23 cellular contexts compared by ENCODE assay signal in the genomic region with DNA sequence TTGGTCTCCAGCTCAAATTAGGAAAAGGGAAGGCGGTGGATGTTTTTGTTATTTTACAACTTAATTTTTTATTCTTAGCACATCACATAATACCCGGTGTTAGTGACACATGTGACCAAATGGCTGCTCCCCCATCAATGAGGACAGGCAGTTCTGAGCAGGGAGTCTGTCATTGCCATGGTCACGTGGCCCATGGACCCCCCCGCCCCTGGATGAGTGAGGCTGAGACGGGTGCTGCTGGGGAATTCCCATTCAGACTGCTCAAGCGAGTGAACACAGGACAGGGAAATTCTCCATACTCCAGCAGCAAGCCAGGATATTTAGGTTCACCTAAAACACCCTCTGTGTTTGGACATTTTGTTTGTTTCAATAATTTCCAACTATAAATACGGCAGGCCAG. TPM values are rescaled to one million over a fixed set of nuclear protein-coding genes. Genes with fewer than 3 reads are reported as not detected.
DNase-seq lines count a peak whose midpoint lies in the region; ATAC-seq and TF ChIP-seq lines count a peak whose summit lies in the region.
"Had no signal": no experiment of that assay in that cellular context is flagged by ENCODE, and none has a peak within 500 bp of the region (broad histone marks: within the 10 kb centered on the region; RNA-seq: fewer than 3 reads in every experiment).

No MANE protein-coding gene starts in this region.

- no peaks in the 10 kb centered on the region for H3K36me3 Mint-ChIP-seq in stimulated activated memory B cell treated with anti-CD40 and anti-IgM and Interleukin-4, amounts not matched to agents 10 μg/mL and 1 μg/mL and 100 μg/mL, for 72 hours
- H3K36me3 Mint-ChIP-seq: activated naive CD8-positive, alpha-beta T cell treated with anti-CD3 and anti-CD28 coated beads, Interleukin-2, amount 10 ng/mL, durations not matched to agents 7 days and 5 days; CD4-positive, CD25-positive, alpha-beta regulatory T cell; mesothelial cell of epicardium; natural killer cell treated with Interleukin-12 subunit alpha and Interleukin-12 subunit beta and Interleukin-15 and Interleukin-18, amount 100 ng/mL, for 72 hours had no signal

- in situ Hi-C loops in Caki2 (cut with HindIII; ENCODE audit: low pct_unique_long_range_greater_than_20kb, low sequenced_read_pairs) = no loop called here

- H2AFZ ChIP-seq in OCI-LY3 (ENCODE audit: low read depth, low read length) = no peak overlapping the region

- peak overlapping the region; percentile 88 for H3K9ac ChIP-seq in OCI-LY3 (ENCODE audit: low read length)

- H3K4me3 Mint-ChIP-seq in stimulated activated memory B cell treated with anti-CD40 and anti-IgM and Interleukin-4, amounts not matched to agents 10 μg/mL and 1 μg/mL and 100 μg/mL, for 72 hours = no peak overlapping the region
- H3K4me3 Mint-ChIP-seq: activated naive CD8-positive, alpha-beta T cell treated with anti-CD3 and anti-CD28 coated beads, Interleukin-2, amount 10 ng/mL, durations not matched to agents 7 days and 5 days; CD4-positive, CD25-positive, alpha-beta regulatory T cell; endodermal cell; mesothelial cell of epicardium; natural killer cell treated with Interleukin-12 subunit alpha and Interleukin-12 subunit beta and Interleukin-15 and Interleukin-18, amount 100 ng/mL, for 72 hours had no signal

- H3K27me3 Mint-ChIP-seq in stimulated activated memory B cell treated with anti-CD40 and anti-IgM and Interleukin-4, amounts not matched to agents 10 μg/mL and 1 μg/mL and 100 μg/mL, for 72 hours = peaks cover 26% of the 10 kb centered on the region

- H3K79me2 ChIP-seq in OCI-LY3 (ENCODE audit: low read length) = no peaks in the 10 kb centered on the region

- no peak for TF ChIP-seq CTCF in OCI-LY3 (IDR thresholded peaks at IDR 0.05; ENCODE audit: low read depth, low read length)

- H4K20me1 ChIP-seq in OCI-LY3 (ENCODE audit: insufficient read depth, low read length) = no peaks in the 10 kb centered on the region

- peak overlapping the region; percentile 89 for H3K4me2 ChIP-seq in OCI-LY3 (ENCODE audit: low read length)

- ATAC-seq in HG03432 (IDR thresholded peaks at IDR 0.05; ENCODE audit: unreplicated experiment) = no peak
- ATAC-seq in stimulated activated memory B cell treated with anti-CD40 and anti-IgM and Interleukin-4, amounts not matched to agents 10 μg/mL and 1 μg/mL and 100 μg/mL, for 72 hours = no peak
- ATAC-seq: left lobe of liver; natural killer cell treated with Interleukin-12 subunit alpha and Interleukin-12 subunit beta and Interleukin-15 and Interleukin-18, amount 100 ng/mL, for 72 hours; Right ventricle myocardium inferior had no signal

- no peaks in the 10 kb centered on the region for H3K36me3 ChIP-seq in OCI-LY3 (replicated peaks; ENCODE audit: low read depth, low read length)
- H3K36me3 ChIP-seq: breast epithelium, vagina had no signal

- peaks cover 62% of the 10 kb centered on the region for H3K4me1 ChIP-seq in OCI-LY3 (ENCODE audit: low read length)
- H3K4me1 ChIP-seq: breast epithelium, testis, vagina had no signal

- H3K9me3 Mint-ChIP-seq in stimulated activated memory B cell treated with anti-CD40 and anti-IgM and Interleukin-4, amounts not matched to agents 10 μg/mL and 1 μg/mL and 100 μg/mL, for 72 hours = no peaks in the 10 kb centered on the region
- H3K9me3 Mint-ChIP-seq: activated naive CD8-positive, alpha-beta T cell treated with anti-CD3 and anti-CD28 coated beads, Interleukin-2, amount 10 ng/mL, durations not matched to agents 7 days and 5 days; endodermal cell; natural killer cell treated with Interleukin-12 subunit alpha and Interleukin-12 subunit beta and Interleukin-15 and Interleukin-18, amount 100 ng/mL, for 72 hours had no signal

- H3K9me3 ChIP-seq in OCI-LY3 (ENCODE audit: insufficient read depth, low read length) = no peaks in the 10 kb centered on the region
- H3K9me3 ChIP-seq: breast epithelium, testis, vagina had no signal

- peaks cover 8% of the 10 kb centered on the region for H3K4me1 Mint-ChIP-seq in stimulated activated memory B cell treated with anti-CD40 and anti-IgM and Interleukin-4, amounts not matched to agents 10 μg/mL and 1 μg/mL and 100 μg/mL, for 72 hours
- H3K4me1 Mint-ChIP-seq: CD4-positive, CD25-positive, alpha-beta regulatory T cell had no signal

- no peaks in the 10 kb centered on the region for H3K27me3 ChIP-seq in OCI-LY3 (ENCODE audit: low read depth, low read length)
- H3K27me3 ChIP-seq: breast epithelium, testis, vagina had no signal

- peak overlapping the region; percentile 70 for H3K4me3 ChIP-seq in OCI-LY3 (ENCODE audit: low read length)
- H3K4me3 ChIP-seq: breast epithelium, coronary artery, testis, vagina had no signal

- DNase-seq in Caki2 (ENCODE audit: low read depth) = peak; percentile 21
- DNase-seq in globus pallidus (ENCODE audit: low spot score) = peak; percentile 3
- peak; percentile 47 for DNase-seq in midbrain (lab: John Stamatoyannopoulos, UW)
- DNase-seq in stimulated activated CD4-positive, alpha-beta T cell treated with anti-CD3 and anti-CD28 coated beads, Interleukin-15, amount 100 ng/mL, for 24 hours = no peak
- DNase-seq: activated naive CD8-positive, alpha-beta T cell treated with anti-CD3 and anti-CD28 coated beads, Interleukin-2, amount 10 ng/mL, durations not matched to agents 7 days and 5 days; CD4-positive, CD25-positive, alpha-beta regulatory T cell; DMS 273 treated with DMSO at 0.1 percent for 48 hours; endodermal cell; GOT3; NCI-H1417 treated with DMSO at 0.1 percent for 48 hours; NCI-H524 treated with DMSO at 0.1 percent for 48 hours; testis had no signal

- peak overlapping the region; percentile 97 for H3K27ac ChIP-seq in OCI-LY3 (ENCODE audit: low read length)
- H3K27ac ChIP-seq: breast epithelium, coronary artery, testis, vagina had no signal

- H3K27ac Mint-ChIP-seq in stimulated activated memory B cell treated with anti-CD40 and anti-IgM and Interleukin-4, amounts not matched to agents 10 μg/mL and 1 μg/mL and 100 μg/mL, for 72 hours = no peak overlapping the region
- H3K27ac Mint-ChIP-seq: activated naive CD8-positive, alpha-beta T cell treated with anti-CD3 and anti-CD28 coated beads, Interleukin-2, amount 10 ng/mL, durations not matched to agents 7 days and 5 days; CD4-positive, CD25-positive, alpha-beta regulatory T cell; endodermal cell; mesothelial cell of epicardium; natural killer cell treated with Interleukin-12 subunit alpha and Interleukin-12 subunit beta and Interleukin-15 and Interleukin-18, amount 100 ng/mL, for 72 hours; progenitor cell of endocrine pancreas had no signal

RNA-seq across cellular contexts. Expression of a gene that starts 34.7 kb away (rescaled TPM):
- total RNA-seq in Caki2 (2014; rRNA removed; shearing (Covaris generic); ENCODE audit: low replicate concordance) = 8.5 and 24.8 TPM in 2 replicates
